In the genomic region with DNA sequence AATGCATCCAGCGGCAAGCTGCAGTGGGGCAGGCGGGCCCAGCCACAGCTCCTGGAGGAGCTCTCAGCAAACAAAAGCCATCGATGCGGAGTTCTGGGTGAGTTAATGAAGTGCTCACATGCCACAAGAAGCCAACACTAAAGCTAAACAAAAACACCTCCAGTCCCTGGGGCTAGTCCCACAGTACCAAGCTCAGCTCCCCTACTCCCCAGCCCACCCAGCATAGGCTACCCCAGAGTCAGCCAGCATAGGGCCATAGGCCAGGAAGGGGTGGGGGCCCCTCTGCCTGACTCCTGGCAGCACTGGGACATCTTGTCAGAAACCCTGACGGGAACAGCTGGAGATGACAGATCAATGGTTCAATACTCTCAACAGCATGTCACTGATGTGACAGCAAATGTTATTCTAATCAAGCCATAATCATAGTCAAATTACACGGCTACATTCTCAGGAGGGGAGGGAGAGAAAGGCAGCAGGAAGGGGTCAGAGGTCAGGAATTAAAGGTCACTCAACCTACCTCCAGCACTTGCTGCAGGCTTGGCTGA, we compare ENCODE assay signal across 22 cellular contexts.
"Had no signal": no experiment of that assay in that cellular context is flagged by ENCODE, and none has a peak within 500 bp of the region (broad histone marks: within the 10 kb centered on the region; RNA-seq: fewer than 3 reads in every experiment).

No MANE protein-coding gene starts in this region.

- H3K4me3 Mint-ChIP-seq: activated B cell treated with CpG ODN at 0.5 μM for 24 hours; activated CD4-positive, alpha-beta T cell treated with anti-CD3 and anti-CD28 coated beads, Interleukin-2, amount 10 ng/mL, durations not matched to agents 24 days and 14 days; activated CD8-positive, alpha-beta memory T cell treated with anti-CD3 and anti-CD28 coated beads, Interleukin-2, amount 10 ng/mL, durations not matched to agents 7 days and 5 days; activated naive CD4-positive, alpha-beta T cell treated with anti-CD3 and anti-CD28 coated beads, Interleukin-2, amount 10 ng/mL, durations not matched to agents 7 days and 5 days; activated naive CD8-positive, alpha-beta T cell treated with anti-CD3 and anti-CD28 coated beads for 36 hours; activated T-cell treated with anti-CD3 and anti-CD28 coated beads, Interleukin-2, amount 50 U/mL, for 24 hours; T-helper 17 cell had no signal

- H3K9me3 ChIP-seq: MG63 had no signal

- ATAC-seq: activated CD8-positive, alpha-beta memory T cell treated with anti-CD3 and anti-CD28 coated beads, Interleukin-2, amount 10 ng/mL, durations not matched to agents 7 days and 5 days; HepG2; T-helper 17 cell had no signal

- H3K4me3 ChIP-seq: MG63 had no signal

- H3K9me3 Mint-ChIP-seq: activated B cell treated with CpG ODN at 0.5 μM for 24 hours; activated CD4-positive, alpha-beta T cell treated with anti-CD3 and anti-CD28 coated beads, Interleukin-2, amount 10 ng/mL, durations not matched to agents 24 days and 14 days; activated naive CD4-positive, alpha-beta T cell treated with anti-CD3 and anti-CD28 coated beads, Interleukin-2, amount 10 ng/mL, durations not matched to agents 7 days and 5 days; activated naive CD8-positive, alpha-beta T cell treated with anti-CD3 and anti-CD28 coated beads for 36 hours; activated T-cell treated with anti-CD3 and anti-CD28 coated beads, Interleukin-2, amount 50 U/mL, for 24 hours had no signal

- H3K27me3 Mint-ChIP-seq: activated B cell treated with CpG ODN at 0.5 μM for 24 hours; activated CD4-positive, alpha-beta T cell treated with anti-CD3 and anti-CD28 coated beads, Interleukin-2, amount 10 ng/mL, durations not matched to agents 24 days and 14 days; activated CD8-positive, alpha-beta memory T cell treated with anti-CD3 and anti-CD28 coated beads, Interleukin-2, amount 10 ng/mL, durations not matched to agents 7 days and 5 days; activated naive CD4-positive, alpha-beta T cell treated with anti-CD3 and anti-CD28 coated beads, Interleukin-2, amount 10 ng/mL, durations not matched to agents 7 days and 5 days; activated naive CD8-positive, alpha-beta T cell treated with anti-CD3 and anti-CD28 coated beads for 36 hours; activated T-cell treated with anti-CD3 and anti-CD28 coated beads, Interleukin-2, amount 50 U/mL, for 24 hours; T-helper 17 cell had no signal

- DNase-seq: activated B cell treated with CpG ODN at 0.5 μM for 24 hours; activated CD4-positive, alpha-beta T cell treated with anti-CD3 and anti-CD28 coated beads for 1 hour; activated CD4-positive, alpha-beta T cell treated with anti-CD3 and anti-CD28 coated beads, Interleukin-2, amount 10 ng/mL, durations not matched to agents 24 days and 14 days; activated CD4-positive, alpha-beta T cell treated with anti-CD3 and anti-CD28 coated beads, Interleukin-2, amount 50 U/mL, for 48 hours; activated CD8-positive, alpha-beta memory T cell treated with anti-CD3 and anti-CD28 coated beads, Interleukin-2, amount 10 ng/mL, durations not matched to agents 7 days and 5 days; activated effector memory CD4-positive, alpha-beta T cell treated with anti-CD3 and anti-CD28 coated beads, Interleukin-2, amount 50 U/mL, for 16 hours; activated naive CD4-positive, alpha-beta T cell treated with anti-CD3 and anti-CD28 coated beads, Interleukin-2, amount 10 ng/mL, durations not matched to agents 7 days and 5 days; activated naive CD8-positive, alpha-beta T cell treated with anti-CD3 and anti-CD28 coated beads for 36 hours; activated T-cell treated with anti-CD3 and anti-CD28 coated beads, Interleukin-2, amount 50 U/mL, for 24 hours; MG63; MV-4-11; NCI-H1092 treated with DMSO at 0.1 percent for 48 hours; NCI-H1417 treated with DMSO at 0.1 percent for 48 hours; NCI-H1694; NCI-H2029; NCI-H226; NCI-H526; NCI-H82; SIG-M5; T-helper 17 cell; T-helper 9 cell had no signal

- H3K27ac Mint-ChIP-seq: activated B cell treated with CpG ODN at 0.5 μM for 24 hours; activated CD4-positive, alpha-beta T cell treated with anti-CD3 and anti-CD28 coated beads, Interleukin-2, amount 10 ng/mL, durations not matched to agents 24 days and 14 days; activated CD8-positive, alpha-beta memory T cell treated with anti-CD3 and anti-CD28 coated beads, Interleukin-2, amount 10 ng/mL, durations not matched to agents 7 days and 5 days; activated naive CD4-positive, alpha-beta T cell treated with anti-CD3 and anti-CD28 coated beads, Interleukin-2, amount 10 ng/mL, durations not matched to agents 7 days and 5 days; activated naive CD8-positive, alpha-beta T cell treated with anti-CD3 and anti-CD28 coated beads for 36 hours; activated T-cell treated with anti-CD3 and anti-CD28 coated beads, Interleukin-2, amount 50 U/mL, for 24 hours; T-helper 17 cell had no signal

- H3K27me3 ChIP-seq: MG63 had no signal

- H3K4me1 Mint-ChIP-seq: activated B cell treated with CpG ODN at 0.5 μM for 24 hours; activated naive CD8-positive, alpha-beta T cell treated with anti-CD3 and anti-CD28 coated beads for 36 hours had no signal
